In the genomic region with DNA sequence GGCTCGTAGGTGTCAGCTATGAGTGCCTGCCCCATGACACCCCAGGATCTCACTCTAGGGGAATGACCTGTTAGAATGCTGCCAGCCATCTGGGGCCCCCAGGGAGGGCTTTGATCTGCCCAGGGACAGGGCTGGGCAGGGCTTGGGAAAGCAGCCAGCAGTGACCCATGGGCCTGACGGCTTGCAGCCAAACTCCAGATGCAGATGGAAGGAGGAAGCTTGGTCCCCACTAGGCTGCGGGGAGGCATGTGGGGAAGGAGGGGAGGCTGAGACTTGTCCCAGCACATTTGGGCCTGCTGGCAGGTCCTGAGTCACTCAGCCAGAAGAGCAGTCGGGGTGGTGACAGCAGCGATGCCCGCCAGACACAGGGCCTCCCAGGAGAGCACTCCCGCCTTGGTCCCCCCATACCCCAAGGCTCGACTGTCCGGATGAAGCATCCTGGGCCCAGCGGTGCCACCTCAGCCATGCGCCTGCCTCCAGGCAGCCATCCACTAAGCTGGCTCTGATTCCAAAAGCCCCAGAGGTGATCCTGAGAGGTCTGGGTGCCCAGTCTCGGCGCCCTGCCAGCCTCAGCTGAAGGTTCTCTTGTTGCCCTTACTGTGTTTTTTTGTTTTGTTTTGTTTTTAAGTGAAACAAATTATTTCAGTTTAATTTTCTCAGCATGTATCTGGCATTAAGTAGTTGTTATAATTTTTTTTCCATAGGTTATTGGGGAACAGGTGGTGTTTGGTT, we compare ENCODE assay signal across 16 cellular contexts. TPM values are rescaled to one million over a fixed set of nuclear protein-coding genes. Genes with fewer than 3 reads are reported as not detected.
DNase-seq lines count a peak whose midpoint lies in the region; ATAC-seq and TF ChIP-seq lines count a peak whose summit lies in the region.
"Had no signal": no experiment of that assay in that cellular context is flagged by ENCODE, and none has a peak within 500 bp of the region (broad histone marks: within the 10 kb centered on the region; RNA-seq: fewer than 3 reads in every experiment).

No MANE protein-coding gene starts in this region.

- peaks cover 8 to 75% (median 37%) of the 10 kb centered on the region in 4 donors for H3K4me1 Mint-ChIP-seq in CD4-positive, CD25-positive, alpha-beta regulatory T cell
- H3K4me1 Mint-ChIP-seq in neural progenitor cell = peaks cover 44% of the 10 kb centered on the region
- peaks cover 43 to 67% (median 50%) of the 10 kb centered on the region in 3 donors for H3K4me1 Mint-ChIP-seq in CD8-positive, alpha-beta memory T cell

- CTCF ChIA-PET in CD8-positive, alpha-beta memory T cell (lab: Charles Lee) = interaction anchor here (1.3 to 37.5 kb wide), 3 partner anchors 10 to 45 kb away, joined by 4 to 1351 read pairs (median 231); a partner anchor contains a TSS

- H3K9ac ChIP-seq in neural progenitor cell = no peak overlapping the region

- H3K36me3 ChIP-seq in CD4-positive, CD25-positive, alpha-beta regulatory T cell (ENCODE audit: control insufficient read depth, insufficient read depth, low read length) = no peaks in the 10 kb centered on the region
- H3K36me3 ChIP-seq in RWPE2 (ENCODE audit: low read depth) (no peaks in the 10 kb centered on the region), esophagus (ENCODE audit: control insufficient read depth in 2 of 2, insufficient read depth in 2 of 2, low read length in 1 of 2) (no peaks in the 10 kb centered on the region), neural progenitor cell (no peaks in the 10 kb centered on the region)
- H3K36me3 ChIP-seq in CD8-positive, alpha-beta memory T cell (ENCODE audit: insufficient read depth, low read length) = no peaks in the 10 kb centered on the region
- H3K36me3 ChIP-seq: breast epithelium had no signal

- no peak overlapping the region for H3K4me2 ChIP-seq in neural progenitor cell

- H3K79me2 ChIP-seq in neural progenitor cell (ENCODE audit: low read depth) = no peaks in the 10 kb centered on the region

- no peaks in the 10 kb centered on the region for H3K27me3 ChIP-seq in CD4-positive, CD25-positive, alpha-beta regulatory T cell (ENCODE audit: control insufficient read depth, insufficient read depth, low read length)
- no peaks in the 10 kb centered on the region for H3K27me3 ChIP-seq in RWPE2 (ENCODE audit: insufficient read depth, poor library complexity, severe bottlenecking)
- H3K27me3 ChIP-seq in esophagus (ENCODE audit: control insufficient read depth in 1 of 2, insufficient read depth in 2 of 2, low read length in 2 of 2) = no peaks in the 10 kb centered on the region
- no peaks in the 10 kb centered on the region for H3K27me3 ChIP-seq in neural progenitor cell
- no peaks in the 10 kb centered on the region for H3K27me3 ChIP-seq in CD8-positive, alpha-beta memory T cell (ENCODE audit: insufficient read depth, low read length, poor library complexity, severe bottlenecking)
- H3K27me3 ChIP-seq: breast epithelium had no signal

- peaks cover 9% of the 10 kb centered on the region for H3K27me3 Mint-ChIP-seq in CD4-positive, CD25-positive, alpha-beta regulatory T cell
- H3K27me3 Mint-ChIP-seq in neural progenitor cell (ENCODE audit: insufficient read depth, low read depth) = peaks cover 7% of the 10 kb centered on the region
- peaks cover 0 to 2% of the 10 kb centered on the region in 2 donors for H3K27me3 Mint-ChIP-seq in CD8-positive, alpha-beta memory T cell
- H3K27me3 Mint-ChIP-seq: activated naive CD8-positive, alpha-beta T cell had no signal

- no peaks in the 10 kb centered on the region for H3K36me3 Mint-ChIP-seq in CD4-positive, CD25-positive, alpha-beta regulatory T cell
- peaks cover 3% of the 10 kb centered on the region for H3K36me3 Mint-ChIP-seq in neural progenitor cell
- peaks cover 0 to 6% (median 5%) of the 10 kb centered on the region in 3 donors for H3K36me3 Mint-ChIP-seq in CD8-positive, alpha-beta memory T cell
- H3K36me3 Mint-ChIP-seq: activated naive CD8-positive, alpha-beta T cell had no signal

- no peaks in the 10 kb centered on the region for H3K9me3 Mint-ChIP-seq in CD4-positive, CD25-positive, alpha-beta regulatory T cell
- no peaks in the 10 kb centered on the region for H3K9me3 Mint-ChIP-seq in neural progenitor cell
- no peaks in the 10 kb centered on the region for H3K9me3 Mint-ChIP-seq in CD8-positive, alpha-beta memory T cell
- H3K9me3 Mint-ChIP-seq: IgD-negative memory B cell had no signal

- peak overlapping the region in 2 of 3 donors; percentile 64 to 91 for H3K27ac Mint-ChIP-seq in CD4-positive, CD25-positive, alpha-beta regulatory T cell
- peak overlapping the region; percentile 87 for H3K27ac Mint-ChIP-seq in neural progenitor cell
- peak overlapping the region in 1 of 8 donors; percentile 79 for H3K27ac Mint-ChIP-seq in CD8-positive, alpha-beta memory T cell
- H3K27ac Mint-ChIP-seq: activated naive CD8-positive, alpha-beta T cell had no signal

- WGBS in esophagus, 2 donors = 48 to 57% methylated on average over 13 of the region's 13 CpGs

- H3F3A ChIP-seq in neural progenitor cell (ENCODE audit: low read depth) = peaks cover 27% of the 10 kb centered on the region

- POLR2A ChIA-PET in CD8-positive, alpha-beta memory T cell (lab: Charles Lee) = interaction anchor here (2.7 to 2.8 kb wide), 2 partner anchors 12 to 44 kb away, joined by 6 to 32 read pairs; no protein-coding TSS in a partner anchor

- H3K27ac ChIP-seq in CD4-positive, CD25-positive, alpha-beta regulatory T cell (ENCODE audit: insufficient read depth, low read length, poor library complexity, severe bottlenecking) = no peak overlapping the region
- H3K27ac ChIP-seq in RWPE2 (ENCODE audit: poor library complexity, severe bottlenecking) (peak overlapping the region; percentile 39), esophagus (ENCODE audit: low read depth in 2 of 2, low read length in 1 of 2) (peak overlapping the region; percentile 9 to 71), neural progenitor cell (no peak overlapping the region)
- H3K27ac ChIP-seq in CD8-positive, alpha-beta memory T cell (ENCODE audit: low read depth, low read length) = no peak overlapping the region

- H3K4me1 ChIP-seq in CD4-positive, CD25-positive, alpha-beta regulatory T cell (ENCODE audit: control insufficient read depth, insufficient read depth, low read length, poor library complexity, severe bottlenecking) = peaks cover 60% of the 10 kb centered on the region
- H3K4me1 ChIP-seq in RWPE2 (ENCODE audit: insufficient read depth, poor library complexity, severe bottlenecking) (peaks cover 8% of the 10 kb centered on the region), esophagus (ENCODE audit: control insufficient read depth in 2 of 2, insufficient read depth in 2 of 2, low read length in 1 of 2) (peaks cover 0 to 28% of the 10 kb centered on the region in 2 donors), neural progenitor cell (peaks cover 26% of the 10 kb centered on the region)
- H3K4me1 ChIP-seq in CD8-positive, alpha-beta memory T cell (ENCODE audit: insufficient read depth, low read length) = peaks cover 62% of the 10 kb centered on the region
- H3K4me1 ChIP-seq: breast epithelium had no signal

- no peaks in the 10 kb centered on the region for H3K9me3 ChIP-seq in CD4-positive, CD25-positive, alpha-beta regulatory T cell (ENCODE audit: control insufficient read depth in 2 of 2, low read length in 2 of 2)
- H3K9me3 ChIP-seq in RWPE2 (ENCODE audit: severe bottlenecking) (no peaks in the 10 kb centered on the region), esophagus (ENCODE audit: control insufficient read depth in 2 of 2, insufficient read depth in 1 of 2, low read depth in 1 of 2, low read length in 1 of 2) (no peaks in the 10 kb centered on the region), neural progenitor cell (ENCODE audit: low read depth) (no peaks in the 10 kb centered on the region)
- H3K9me3 ChIP-seq in CD8-positive, alpha-beta memory T cell (ENCODE audit: low read length) = no peaks in the 10 kb centered on the region
- H3K9me3 ChIP-seq: breast epithelium, mucosa of descending colon had no signal

- no peak overlapping the region for H3K4me3 Mint-ChIP-seq in CD4-positive, CD25-positive, alpha-beta regulatory T cell
- H3K4me3 Mint-ChIP-seq in neural progenitor cell = peak overlapping the region; percentile 41
- no peak overlapping the region for H3K4me3 Mint-ChIP-seq in CD8-positive, alpha-beta memory T cell
- H3K4me3 Mint-ChIP-seq: activated naive CD8-positive, alpha-beta T cell had no signal

- DNase-seq in CD4-positive, CD25-positive, alpha-beta regulatory T cell = no peak
- DNase-seq in RWPE2 (ENCODE audit: low spot score) = no peak
- no peak for DNase-seq in neural progenitor cell (ENCODE audit: low spot score)
- no peak for DNase-seq in CD8-positive, alpha-beta memory T cell
- no peak for DNase-seq in NCI-H69 (lab: John Stamatoyannopoulos, UW)
- no peak for DNase-seq in activated CD4-positive, CD25-positive, alpha-beta regulatory T cell (lab: John Stamatoyannopoulos, UW)
- DNase-seq: activated CD4-positive, alpha-beta T cell treated with anti-CD3 and anti-CD28 coated beads, Interleukin-2, amount 50 U/mL, for 1 hour; activated T-cell treated with anti-CD3 and anti-CD28 coated beads for 4 hours; left colon; NCI-H526 treated with DMSO at 0.1 percent for 48 hours had no signal

- no peak overlapping the region for H3K4me3 ChIP-seq in CD4-positive, CD25-positive, alpha-beta regulatory T cell (ENCODE audit: low read depth, low read length)
- H3K4me3 ChIP-seq in RWPE2 (ENCODE audit: severe bottlenecking) (no peak overlapping the region), esophagus (ENCODE audit: low read depth in 1 of 2, low read length in 2 of 2) (no peak overlapping the region), neural progenitor cell (no peak overlapping the region)
- no peak overlapping the region for H3K4me3 ChIP-seq in CD8-positive, alpha-beta memory T cell (ENCODE audit: low read length)
- H3K4me3 ChIP-seq: breast epithelium, mucosa of descending colon had no signal

- TF ChIP-seq CTCF in RWPE2 (IDR thresholded peaks at IDR 0.05; ENCODE audit: poor library complexity, severe bottlenecking) (no peak), neural progenitor cell (IDR thresholded peaks at IDR 0.05) (no peak)

- no peak overlapping the region for H2AFZ ChIP-seq in neural progenitor cell (replicated peaks)

- ATAC-seq in CD4-positive, CD25-positive, alpha-beta regulatory T cell (ENCODE audit: low read depth in 2 of 2) = no peak
- peak; percentile 40 for ATAC-seq in RWPE2 (ENCODE audit: low read depth)
- ATAC-seq in GM21619 (IDR thresholded peaks at IDR 0.05; ENCODE audit: unreplicated experiment) = no peak
- ATAC-seq: left colon, mucosa of descending colon had no signal

- no peaks in the 10 kb centered on the region for H4K20me1 ChIP-seq in neural progenitor cell (ENCODE audit: low read depth)

RNA-seq across cellular contexts. Expression of a gene that starts 45.0 kb away (rescaled TPM):
- total RNA-seq in CD4-positive, CD25-positive, alpha-beta regulatory T cell = 9.9 TPM
- 10 to 100 TPM; 13.2 to 41.3 (median 25.4) TPM for polyA plus RNA-seq in CD4-positive, CD25-positive, alpha-beta regulatory T cell
- polyA plus RNA-seq in esophagus = 10 to 100 TPM; 14.7 to 28.3 TPM
- 29.4 and 56.2 TPM in 2 replicates for total RNA-seq in neural progenitor cell (ENCODE audit: low replicate concordance)
- total RNA-seq in CD8-positive, alpha-beta memory T cell = 1 to 10 TPM; 4.5 to 4.7 TPM
- 32.1 TPM for polyA plus RNA-seq in CD8-positive, alpha-beta memory T cell

RNA-seq across cellular contexts. Expression of a gene that starts 48.8 kb away (rescaled TPM):
- 1.8 TPM for total RNA-seq in CD4-positive, CD25-positive, alpha-beta regulatory T cell
- polyA plus RNA-seq in CD4-positive, CD25-positive, alpha-beta regulatory T cell = under 1 TPM; 0.22 to 0.37 (median 0.28) TPM
- under 1 TPM; 0.58 to 0.59 TPM for polyA plus RNA-seq in esophagus
- total RNA-seq in neural progenitor cell (ENCODE audit: low replicate concordance) = 7.1 and 12.1 TPM in 2 replicates
- total RNA-seq in CD8-positive, alpha-beta memory T cell = 1 to 10 TPM; 7.1 to 8.4 TPM
- 1.4 TPM for polyA plus RNA-seq in CD8-positive, alpha-beta memory T cell

Comparison
In these comparisons a context has a peak if more than half of its experiments do, and no peak if none do; other contexts are left out.
1. H3K27ac ChIP-seq: peak in RWPE2 (single experiment) and esophagus (2 of 2); none in CD4-positive, CD25-positive, alpha-beta regulatory T cell (single experiment), neural progenitor cell (single experiment) and CD8-positive, alpha-beta memory T cell (single experiment).